Comparison of ENCODE assay signal across 8 cellular contexts in genomic region chr1:158506369-158506987, GRCh38. TPM values are rescaled to one million over a fixed set of nuclear protein-coding genes. Genes with fewer than 3 reads are reported as not detected.
DNase-seq lines count a peak whose midpoint lies in the region; ATAC-seq and TF ChIP-seq lines count a peak whose summit lies in the region.

No MANE protein-coding gene starts in this region.

- in situ Hi-C loops in GM13976 (cut with MboI; ENCODE audit: low sequenced_read_pairs, unreplicated experiment) = loop anchor here (10.0 to 25.0 kb wide), 2 partner anchors 269 to 498 kb away; partner anchors contain the start of gene IFI16

- POLR2A ChIA-PET in A673 (lab: Charles Lee; ENCODE audit: low non-redundant PET) = no interaction called here

- no peaks in the 10 kb centered on the region for H3K36me3 ChIP-seq in A673 (ENCODE audit: insufficient read depth, low read length, poor library complexity, severe bottlenecking)

- no peak for ATAC-seq in HG03469 (IDR thresholded peaks at IDR 0.05; ENCODE audit: unreplicated experiment)
- no peak for ATAC-seq in HG02870 (IDR thresholded peaks at IDR 0.05; ENCODE audit: unreplicated experiment)

- CTCF ChIA-PET in A673 (lab: Charles Lee) = interaction anchor here (1.0 kb wide), 1 partner anchor 492 kb away, joined by 5 read pairs; no protein-coding TSS in a partner anchor

- BruUV-seq in A673 (replicated peaks; lab: Mats Ljungman, UMichigan) = no TSS peak

- no peaks in the 10 kb centered on the region for H3K9me3 ChIP-seq in A673 (ENCODE audit: low read depth, low read length, poor library complexity, severe bottlenecking)

- H3K27me3 ChIP-seq in A673 (replicated peaks; ENCODE audit: insufficient read depth, low read depth, low read length, poor library complexity) = peaks cover 18% of the 10 kb centered on the region

- no peaks in the 10 kb centered on the region for H3K4me1 ChIP-seq in A673 (ENCODE audit: insufficient read depth, low read length, poor library complexity, severe bottlenecking)

- H3K27ac ChIP-seq in A673 (ENCODE audit: low read depth, low read length, poor library complexity, severe bottlenecking) = no peak overlapping the region

- DNase-seq in A673 (ENCODE audit: low spot score) (peak; percentile 65), GM13976 (ENCODE audit: low spot score) (peak; percentile 10), RKO (ENCODE audit: low spot score) (peak; percentile 12), amniotic epithelial cell (ENCODE audit: low read depth) (peak; percentile 4), medulla oblongata (ENCODE audit: extremely low spot score) (peak; percentile 12), DMS79 (lab: John Stamatoyannopoulos, UW) (no peak)

- intact Hi-C loops in A673 (cut with micrococcal nuclease; ENCODE audit: unreplicated experiment) = loop anchor here (1.0 to 2.0 kb wide), 2 partner anchors 492 to 566 kb away; no protein-coding TSS in a partner anchor

- H3K4me3 ChIP-seq in A673 (ENCODE audit: low read depth, low read length, poor library complexity, severe bottlenecking) = no peak overlapping the region

- TF ChIP-seq CTCF in A673 (conservative IDR thresholded peaks at IDR 0.05; ENCODE audit: low read depth, low read length) = peak; percentile 78
- TF ChIP-seq CTCF in GM13976 (IDR thresholded peaks at IDR 0.05; ENCODE audit: borderline replicate concordance, control extremely low read depth, extremely low read depth, insufficient read depth, missing control alignments) = peak; percentile 71

RNA-seq across cellular contexts. Expression of gene OR10R2, which starts 34.5 kb away (rescaled TPM):
- not detected in 2 replicates for total RNA-seq in A673 (2021)

RNA-seq across cellular contexts. Expression of gene OR10K1, which starts 44.8 kb away (rescaled TPM):
- not detected in 2 replicates for total RNA-seq in A673 (2021)

RNA-seq across cellular contexts. Expression of gene OR6Y1, which starts 47.7 kb away (rescaled TPM):
- not detected in 2 replicates for total RNA-seq in A673 (2021)
